In the genomic region with DNA sequence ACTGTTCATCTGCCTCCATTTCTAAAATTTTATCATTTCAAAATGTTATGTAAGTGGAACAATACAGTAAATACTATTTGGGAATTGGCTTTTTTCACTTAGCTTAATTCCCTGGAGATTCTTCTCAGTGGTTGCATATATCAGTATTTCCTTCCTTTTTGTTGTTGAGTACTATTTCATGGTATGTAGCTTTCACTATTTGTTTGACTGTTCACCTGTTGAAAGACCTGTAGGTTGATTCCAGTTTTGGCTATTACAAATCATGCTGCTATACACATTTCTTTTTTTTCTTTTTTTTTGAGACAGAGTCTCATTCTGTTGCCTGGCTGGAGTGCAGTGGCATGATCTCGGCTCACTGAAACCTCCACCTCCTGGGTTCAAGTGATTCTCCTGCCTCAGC, we compare ENCODE assay signal across 22 cellular contexts. TPM values are rescaled to one million over a fixed set of nuclear protein-coding genes. Genes with fewer than 3 reads are reported as not detected.
A peak's percentile ranks its signal among the peaks of the same experiment; 100 is the strongest.
DNase-seq lines count a peak whose midpoint lies in the region; ATAC-seq and TF ChIP-seq lines count a peak whose summit lies in the region.
"Had no signal": no experiment of that assay in that cellular context is flagged by ENCODE, and none has a peak within 500 bp of the region (broad histone marks: within the 10 kb centered on the region; RNA-seq: fewer than 3 reads in every experiment).

No MANE protein-coding gene starts in this region.

- H3K27me3 ChIP-seq in H9 (ENCODE audit: insufficient read depth, low read length) = no peaks in the 10 kb centered on the region
- H3K27me3 ChIP-seq: brain microvascular endothelial cell had no signal

- H3K18ac ChIP-seq in H9 (ENCODE audit: insufficient read length, low read depth, low read length) = no peak overlapping the region

- H3K14ac ChIP-seq in H9 (ENCODE audit: insufficient read depth, low read length) = no peak overlapping the region

- no peak overlapping the region for H4K91ac ChIP-seq in H9 (ENCODE audit: insufficient read length, low read depth, low read length)

- no peak overlapping the region for H3K4me3 Mint-ChIP-seq in activated T-helper 17 cell treated with anti-CD3 and anti-CD28 coated beads, Interleukin-2, amount 50 U/mL, for 72 hours
- no peak overlapping the region for H3K4me3 Mint-ChIP-seq in H9
- H3K4me3 Mint-ChIP-seq: activated naive CD4-positive, alpha-beta T cell treated with anti-CD3 and anti-CD28 coated beads, Interleukin-2, amount 50 U/mL, for 24 hours had no signal

- no peaks in the 10 kb centered on the region for H3K9me3 Mint-ChIP-seq in activated T-helper 17 cell treated with anti-CD3 and anti-CD28 coated beads, Interleukin-2, amount 50 U/mL, for 72 hours
- no peaks in the 10 kb centered on the region for H3K9me3 Mint-ChIP-seq in H9
- H3K9me3 Mint-ChIP-seq: activated naive CD4-positive, alpha-beta T cell treated with anti-CD3 and anti-CD28 coated beads, Interleukin-2, amount 50 U/mL, for 24 hours had no signal

- H3T11ph ChIP-seq in H9 (ENCODE audit: low read length) = no peak overlapping the region

- H4K20me1 ChIP-seq in H9 (ENCODE audit: control insufficient read depth, insufficient read depth, insufficient read length) = no peaks in the 10 kb centered on the region

- DNase-seq in Right ventricle myocardium inferior (ENCODE audit: missing footprints) (no peak), H9 (no peak), Ammon's horn (ENCODE audit: low spot score) (no peak)
- no peak for DNase-seq in stimulated activated naive CD8-positive, alpha-beta T cell treated with anti-CD3 and anti-CD28 coated beads, Interleukin-15, Interleukin-2, amounts not matched to agents 100 U/mL and 50 U/mL, for 24 hours
- DNase-seq: activated CD4-positive, alpha-beta T cell treated with anti-CD3 and anti-CD28 coated beads for 4 hours; activated CD8-positive, alpha-beta memory T cell treated with anti-CD3 and anti-CD28 coated beads, Interleukin-2, amount 50 U/mL, for 48 hours; brain microvascular endothelial cell; Calu3; cortex of kidney; H7; mucosa of descending colon; MV-4-11; NCI-H2081 treated with DMSO at 0.1 percent for 48 hours; NCI-H526 treated with DMSO at 0.1 percent for 48 hours; right cardiac atrium; T1000 had no signal

- H4K5ac ChIP-seq in H9 (ENCODE audit: insufficient read length, low read depth, low read length) = no peak overlapping the region

- H3K79me1 ChIP-seq in H9 (ENCODE audit: insufficient read depth, low read depth, low read length, poor library complexity, severe bottlenecking) = no peaks in the 10 kb centered on the region

- no peak overlapping the region for H3K56ac ChIP-seq in H9 (ENCODE audit: insufficient read length, low read depth, low read length)

- no peaks in the 10 kb centered on the region for H3K4me1 ChIP-seq in H9 (ENCODE audit: insufficient read depth, low read length)

- intact Hi-C loops in Right ventricle myocardium inferior (cut with DNase I) = no loop called here

- peaks cover 1% of the 10 kb centered on the region; the same call in 1 of the 2 replicates for H3K79me2 ChIP-seq in H9 (ENCODE audit: insufficient read depth, low read length)

- H4K8ac ChIP-seq in H9 (replicated peaks; ENCODE audit: insufficient read length, low read depth, low read length) = no peak overlapping the region

- H3K4me2 ChIP-seq in H9 (ENCODE audit: insufficient read depth, insufficient read length, low read length) = no peak overlapping the region

- TF ChIP-seq CTCF in H9 (conservative IDR thresholded peaks at IDR 0.05) = no peak

- no peak overlapping the region for H2BK20ac ChIP-seq in H9 (ENCODE audit: low read depth, low read length, poor library complexity, severe bottlenecking)

- H2BK5ac ChIP-seq in H9 (ENCODE audit: insufficient read length, low read length) = no peak overlapping the region

- no CpG with 5 or more reads among the region's 1 CpG for WGBS in H9 (ENCODE audit: extremely low coverage, insufficient read length, low lambda C conversion rate)

- no peak overlapping the region for H2BK12ac ChIP-seq in H9 (ENCODE audit: insufficient read length, low read depth, low read length)

- ATAC-seq in GM18858 (IDR thresholded peaks at IDR 0.05; ENCODE audit: unreplicated experiment) = peak; percentile 82
- peak; percentile 71 for ATAC-seq in GM21576 (IDR thresholded peaks at IDR 0.05; ENCODE audit: unreplicated experiment)
- peak; percentile 78 for ATAC-seq in HG03064 (IDR thresholded peaks at IDR 0.05; ENCODE audit: low read depth, unreplicated experiment)
- peak; percentile 69 for ATAC-seq in activated T-helper 17 cell treated with anti-CD3 and anti-CD28 coated beads, Interleukin-2, amount 50 U/mL, for 72 hours (replicated peaks)
- ATAC-seq in Right ventricle myocardium inferior = no peak
- ATAC-seq in stimulated activated naive CD8-positive, alpha-beta T cell treated with anti-CD3 and anti-CD28 coated beads, Interleukin-15, Interleukin-2, amounts not matched to agents 100 U/mL and 50 U/mL, for 24 hours = no peak
- ATAC-seq: left lobe of liver, mucosa of descending colon, right cardiac atrium had no signal

- no peaks in the 10 kb centered on the region for H3K27me3 Mint-ChIP-seq in activated T-helper 17 cell treated with anti-CD3 and anti-CD28 coated beads, Interleukin-2, amount 50 U/mL, for 72 hours
- H3K27me3 Mint-ChIP-seq in H9 (ENCODE audit: low read depth) = no peaks in the 10 kb centered on the region; the same call in 1 of the 2 replicates
- H3K27me3 Mint-ChIP-seq: activated naive CD4-positive, alpha-beta T cell treated with anti-CD3 and anti-CD28 coated beads, Interleukin-2, amount 50 U/mL, for 24 hours had no signal

- no peak overlapping the region for H3K23ac ChIP-seq in H9 (ENCODE audit: insufficient read length, low read depth, low read length)

- no peak overlapping the region for H3K4ac ChIP-seq in H9 (ENCODE audit: low read depth, low read length)

- H2AK5ac ChIP-seq in H9 (ENCODE audit: insufficient read length, low read length) = no peak overlapping the region

- H3K9me3 ChIP-seq in H9 (ENCODE audit: control insufficient read depth, low read depth, low read length) = no peaks in the 10 kb centered on the region
- H3K9me3 ChIP-seq: mucosa of descending colon had no signal

- no peaks in the 10 kb centered on the region for H3K23me2 ChIP-seq in H9 (ENCODE audit: insufficient read length, low read depth, low read length, poor library complexity, severe bottlenecking)

- H2BK15ac ChIP-seq in H9 (ENCODE audit: low read depth, low read length) = no peak overlapping the region

- H3K4me1 Mint-ChIP-seq in activated T-helper 17 cell treated with anti-CD3 and anti-CD28 coated beads, Interleukin-2, amount 50 U/mL, for 72 hours = peaks cover 5% of the 10 kb centered on the region
- peaks cover 2 to 4% of the 10 kb centered on the region in 2 experiments; a peak in 3 of 4 replicates for H3K4me1 Mint-ChIP-seq in H9

- no peak overlapping the region for H3K9ac ChIP-seq in H9 (ENCODE audit: extremely low read depth, insufficient read length, low read length)

- H2BK120ac ChIP-seq in H9 (ENCODE audit: low read depth, low read length, poor library complexity, severe bottlenecking) = no peak overlapping the region

- H3K27ac Mint-ChIP-seq in activated T-helper 17 cell treated with anti-CD3 and anti-CD28 coated beads, Interleukin-2, amount 50 U/mL, for 72 hours = peak overlapping the region; percentile 9
- H3K27ac Mint-ChIP-seq in H9 = peak overlapping the region in 1 of 3 experiments; percentile 62; a peak in 1 of 7 replicates
- H3K27ac Mint-ChIP-seq: activated naive CD4-positive, alpha-beta T cell treated with anti-CD3 and anti-CD28 coated beads, Interleukin-2, amount 50 U/mL, for 24 hours had no signal

- H3K27ac ChIP-seq in H9 (ENCODE audit: insufficient read length, low read depth, low read length) = no peak overlapping the region
- H3K27ac ChIP-seq: brain microvascular endothelial cell had no signal

- no peak overlapping the region for H2AFZ ChIP-seq in H9 (ENCODE audit: low read length)

- H3K36me3 Mint-ChIP-seq in activated T-helper 17 cell treated with anti-CD3 and anti-CD28 coated beads, Interleukin-2, amount 50 U/mL, for 72 hours (ENCODE audit: low read depth) = no peaks in the 10 kb centered on the region
- H3K36me3 Mint-ChIP-seq in H9 (ENCODE audit: insufficient read depth in 1 of 3, low read depth in 3 of 3) = no peaks in the 10 kb centered on the region
- H3K36me3 Mint-ChIP-seq: activated naive CD4-positive, alpha-beta T cell treated with anti-CD3 and anti-CD28 coated beads, Interleukin-2, amount 50 U/mL, for 24 hours had no signal

RNA-seq across cellular contexts. Expression of a gene that starts 33.0 kb away (rescaled TPM):
- total RNA-seq in activated T-helper 17 cell treated with anti-CD3 and anti-CD28 coated beads, Interleukin-2, amount 50 U/mL, for 72 hours = 10 to 100 TPM; 15.4 to 16.7 TPM
- 13.2 TPM for total RNA-seq in Right ventricle myocardium inferior
- 63.5 and 66.7 TPM in 2 replicates for total RNA-seq in H9 (2021)

Comparison
In these comparisons a context has a peak if more than half of its experiments do, and no peak if none do; other contexts are left out.
1. ATAC-seq: peak in GM18858 (single experiment), GM21576 (single experiment), HG03064 (single experiment) and activated T-helper 17 cell treated with anti-CD3 and anti-CD28 coated beads, Interleukin-2, amount 50 U/mL, for 72 hours (single experiment); none in Right ventricle myocardium inferior (single experiment) and stimulated activated naive CD8-positive, alpha-beta T cell treated with anti-CD3 and anti-CD28 coated beads, Interleukin-15, Interleukin-2, amounts not matched to agents 100 U/mL and 50 U/mL, for 24 hours (single experiment).